Comparison of ENCODE assay signal across 4 cellular contexts in the genomic region with DNA sequence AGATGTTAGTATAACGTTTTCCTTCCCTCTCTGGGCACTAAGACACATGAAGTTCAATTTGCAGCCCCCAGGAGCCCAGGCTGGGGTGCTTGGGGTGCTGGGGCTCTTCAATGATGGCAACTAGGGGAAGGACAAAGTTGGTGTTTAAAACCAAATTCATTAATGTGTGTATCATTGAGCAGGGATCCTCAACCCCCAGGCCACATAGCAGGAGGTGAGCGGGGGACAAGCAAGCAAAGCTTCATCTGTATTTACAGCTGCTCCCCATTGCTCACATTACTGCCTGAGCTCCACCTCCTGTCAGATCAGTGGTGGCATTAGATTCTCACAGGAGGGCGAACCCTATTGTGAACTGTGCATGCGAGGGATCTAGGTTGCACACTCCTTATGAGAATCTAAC. TPM values are rescaled to one million over a fixed set of nuclear protein-coding genes. Genes with fewer than 3 reads are reported as not detected.
"Had no signal": no experiment of that assay in that cellular context is flagged by ENCODE, and none has a peak within 500 bp of the region (broad histone marks: within the 10 kb centered on the region; RNA-seq: fewer than 3 reads in every experiment).

No MANE protein-coding gene starts in this region.

RNA-seq across cellular contexts. Expression of a gene that starts 56.4 kb away (rescaled TPM):
- total RNA-seq: naive thymus-derived CD8-positive, alpha-beta T cell; osteoblast; right lobe of liver; smooth muscle cell had no signal
